9 cellular contexts compared by ENCODE assay signal in genomic region chr16:89573826-89574680, GRCh38. TPM values are rescaled to one million over a fixed set of nuclear protein-coding genes. Genes with fewer than 3 reads are reported as not detected.
DNase-seq lines count a peak whose midpoint lies in the region; ATAC-seq, FAIRE-seq and TF ChIP-seq lines count a peak whose summit lies in the region.
"Had no signal": no experiment of that assay in that cellular context is flagged by ENCODE, and none has a peak within 500 bp of the region (broad histone marks: within the 10 kb centered on the region; RNA-seq: fewer than 3 reads in every experiment).

No MANE protein-coding gene starts in this region.

- peaks cover 20% of the 10 kb centered on the region for H3K4me1 ChIP-seq in CD4-positive, CD25-positive, alpha-beta regulatory T cell (ENCODE audit: control insufficient read depth, insufficient read depth, low read length, poor library complexity, severe bottlenecking)
- H3K4me1 ChIP-seq in astrocyte (ENCODE audit: insufficient read depth, low read length) (peaks cover 5% of the 10 kb centered on the region), mesodermal cell (ENCODE audit: control insufficient read depth, insufficient read depth, low read length, poor library complexity, severe bottlenecking) (peaks cover 9% of the 10 kb centered on the region)

- WGBS in mesodermal cell (ENCODE audit: insufficient coverage in 2 of 2), 2 experiments: 74 to 83% methylated on average over 21 to 28 of the region's 31 CpGs

- H3K27me3 ChIP-seq in CD4-positive, CD25-positive, alpha-beta regulatory T cell (ENCODE audit: control insufficient read depth, insufficient read depth, low read length): peaks cover 4% of the 10 kb centered on the region
- H3K27me3 ChIP-seq in astrocyte (ENCODE audit: insufficient read depth, low read length): no peaks in the 10 kb centered on the region

- peaks cover 5% of the 10 kb centered on the region for H3K79me2 ChIP-seq in astrocyte (ENCODE audit: insufficient read depth, low read length)

- H3K4me1 Mint-ChIP-seq in CD4-positive, CD25-positive, alpha-beta regulatory T cell: peaks cover 0 to 9% (median 6%) of the 10 kb centered on the region in 4 donors
- H3K4me1 Mint-ChIP-seq in astrocyte (ENCODE audit: low read depth, unreplicated experiment): peaks cover 9% of the 10 kb centered on the region

- no peak for TF ChIP-seq CTCF in astrocyte (IDR thresholded peaks at IDR 0.05; ENCODE audit: insufficient read depth, low read depth, low read length)

- peaks cover 20% of the 10 kb centered on the region for H3K27me3 Mint-ChIP-seq in CD4-positive, CD25-positive, alpha-beta regulatory T cell
- peaks cover 5% of the 10 kb centered on the region for H3K27me3 Mint-ChIP-seq in astrocyte (ENCODE audit: low read depth, unreplicated experiment)

- H3K9ac ChIP-seq in astrocyte (ENCODE audit: low read length): peak overlapping the region; percentile 53

- peak overlapping the region; percentile 89 for H2AFZ ChIP-seq in astrocyte (ENCODE audit: low read depth, low read length)

- peak overlapping the region; percentile 75 for H3K4me2 ChIP-seq in astrocyte (ENCODE audit: low read length)

- no peak for ATAC-seq in CD4-positive, CD25-positive, alpha-beta regulatory T cell (ENCODE audit: low read depth in 2 of 2)
- ATAC-seq in HG03097 (IDR thresholded peaks at IDR 0.05; ENCODE audit: low FRiP score, unreplicated experiment): peak; percentile 8

- H3K27ac Mint-ChIP-seq in CD4-positive, CD25-positive, alpha-beta regulatory T cell: peak overlapping the region in 1 of 3 donors; percentile 73
- peak overlapping the region; percentile 18 for H3K27ac Mint-ChIP-seq in astrocyte (ENCODE audit: unreplicated experiment)

- H3K4me3 ChIP-seq in CD4-positive, CD25-positive, alpha-beta regulatory T cell (ENCODE audit: low read depth, low read length): no peak overlapping the region
- no peak overlapping the region for H3K4me3 ChIP-seq in astrocyte (ENCODE audit: insufficient read depth, low read depth, low read length)
- peak overlapping the region; percentile 2 for H3K4me3 ChIP-seq in mesodermal cell (ENCODE audit: extremely low read depth, insufficient read depth, low read length, poor library complexity, severe bottlenecking)

- no peak for FAIRE-seq in astrocyte (lab: Jason Lieb, UNC)

- no peaks in the 10 kb centered on the region for H3K9me3 ChIP-seq in CD4-positive, CD25-positive, alpha-beta regulatory T cell (ENCODE audit: control insufficient read depth in 2 of 2, low read length in 2 of 2)
- H3K9me3 ChIP-seq in astrocyte (ENCODE audit: insufficient read depth, low read depth, low read length): no peaks in the 10 kb centered on the region
- H3K9me3 ChIP-seq in mesodermal cell (ENCODE audit: control insufficient read depth, low read length): no peaks in the 10 kb centered on the region

- no peaks in the 10 kb centered on the region for H3K36me3 ChIP-seq in CD4-positive, CD25-positive, alpha-beta regulatory T cell (ENCODE audit: control insufficient read depth, insufficient read depth, low read length)
- H3K36me3 ChIP-seq in astrocyte (ENCODE audit: insufficient read depth, low read length) (no peaks in the 10 kb centered on the region), mesodermal cell (ENCODE audit: control insufficient read depth, insufficient read depth, low read length) (no peaks in the 10 kb centered on the region)

- H3K4me3 Mint-ChIP-seq in CD4-positive, CD25-positive, alpha-beta regulatory T cell: peak overlapping the region in 3 of 4 donors; percentile 23 to 32 (median 24)
- H3K4me3 Mint-ChIP-seq in astrocyte (ENCODE audit: unreplicated experiment): peak overlapping the region; percentile 34

- no peak overlapping the region for H3K27ac ChIP-seq in CD4-positive, CD25-positive, alpha-beta regulatory T cell (ENCODE audit: insufficient read depth, low read length, poor library complexity, severe bottlenecking)
- H3K27ac ChIP-seq in astrocyte (ENCODE audit: low read depth, low read length) (no peak overlapping the region), mesodermal cell (ENCODE audit: low read depth, low read length, severe bottlenecking) (no peak overlapping the region)

- H3K36me3 Mint-ChIP-seq in CD4-positive, CD25-positive, alpha-beta regulatory T cell: no peaks in the 10 kb centered on the region
- no peaks in the 10 kb centered on the region for H3K36me3 Mint-ChIP-seq in astrocyte (ENCODE audit: low read depth, unreplicated experiment)

- H4K20me1 ChIP-seq in astrocyte (ENCODE audit: insufficient read depth, low read length): no peaks in the 10 kb centered on the region

- DNase-seq in CD4-positive, CD25-positive, alpha-beta regulatory T cell: no peak
- DNase-seq in astrocyte (ENCODE audit: low read depth): no peak
- DNase-seq in HUDEP-2 (lab: John Stamatoyannopoulos, UW; ENCODE audit: unreplicated experiment in 76 of 76): no peak
- DNase-seq in stimulated activated CD4-positive, alpha-beta T cell treated with anti-CD3 and anti-CD28 coated beads, Interleukin-15, amount 100 ng/mL, for 24 hours: no peak
- no peak for DNase-seq in anterior cingulate cortex (lab: John Stamatoyannopoulos, UW)
- no peak for DNase-seq in NCI-H446 (lab: John Stamatoyannopoulos, UW)

- no peaks in the 10 kb centered on the region for H3K9me3 Mint-ChIP-seq in CD4-positive, CD25-positive, alpha-beta regulatory T cell
- no peaks in the 10 kb centered on the region for H3K9me3 Mint-ChIP-seq in astrocyte (ENCODE audit: unreplicated experiment)

RNA-seq across cellular contexts. Expression of gene CPNE7, which starts 1.5 kb away (rescaled TPM):
- total RNA-seq in CD4-positive, CD25-positive, alpha-beta regulatory T cell: 0.69 TPM
- under 1 TPM in 3 of 4 donors, not detected in 1; 0.11 to 0.81 (median 0.48) TPM for polyA plus RNA-seq in CD4-positive, CD25-positive, alpha-beta regulatory T cell
- 6.7 and 7.5 TPM in 2 replicates for total RNA-seq in astrocyte
- polyA plus RNA-seq in mesodermal cell (2013, experiment 1 of 2): 5.1 TPM
- polyA plus RNA-seq in mesodermal cell (2013, experiment 2 of 2): 6.1 TPM

RNA-seq across cellular contexts. Expression of gene RPL13, which starts 13.6 kb away (rescaled TPM):
- 3,164 TPM for total RNA-seq in CD4-positive, CD25-positive, alpha-beta regulatory T cell
- 1,000 to 10,000 TPM; 3,297 to 6,519 (median 5,004) TPM for polyA plus RNA-seq in CD4-positive, CD25-positive, alpha-beta regulatory T cell
- total RNA-seq in astrocyte: 1,200 and 1,239 TPM in 2 replicates
- polyA plus RNA-seq in mesodermal cell (2013, experiment 1 of 2): 2,999 TPM
- polyA plus RNA-seq in mesodermal cell (2013, experiment 2 of 2): 2,572 TPM

RNA-seq across cellular contexts. Expression of gene DPEP1, which starts 39.4 kb away (rescaled TPM):
- total RNA-seq in CD4-positive, CD25-positive, alpha-beta regulatory T cell: not detected
- not detected for polyA plus RNA-seq in CD4-positive, CD25-positive, alpha-beta regulatory T cell
- 0.11 and 0.22 TPM in 2 replicates for total RNA-seq in astrocyte
- polyA plus RNA-seq in mesodermal cell (2013, experiment 1 of 2): 0.33 TPM
- polyA plus RNA-seq in mesodermal cell (2013, experiment 2 of 2): not detected
- total RNA-seq: fibroblast of villous mesenchyme had no signal
